In genomic region chr10:46052057-46052790, GRCh38 we compare ENCODE assay signal across 1 cellular context.
TF ChIP-seq lines count a peak whose summit lies in the region.

No MANE protein-coding gene starts in this region.

TF ChIP-seq in HepG2, 621 proteins besides CTCF, POLR2A, EP300 and RAD21 (continued from another document and continues in another):
- TF ChIP-seq ZUFSP (CRISPR knock-in tag; IDR thresholded peaks at IDR 0.05; ENCODE audit: borderline replicate concordance) (no peak), MEIS2 (CRISPR knock-in tag; IDR thresholded peaks at IDR 0.05) (peak; percentile 90), ZSCAN21 (CRISPR knock-in tag; IDR thresholded peaks at IDR 0.05; ENCODE audit: borderline replicate concordance) (0 out of 2 replicates have a peak, but pooled peaks have one; percentile 68), NCOR1 (IDR thresholded peaks at IDR 0.05; ENCODE audit: borderline replicate concordance, low read length) (no peak; the same call in 1 of the 2 replicates), ZNF34 (CRISPR knock-in tag; IDR thresholded peaks at IDR 0.05; ENCODE audit: borderline replicate concordance) (no peak), GPN1 (CRISPR knock-in tag; IDR thresholded peaks at IDR 0.05; ENCODE audit: borderline replicate concordance) (no peak), SRY (CRISPR knock-in tag; IDR thresholded peaks at IDR 0.05) (no peak), ZNF18 (CRISPR knock-in tag; IDR thresholded peaks at IDR 0.05; ENCODE audit: insufficient replicate concordance) (peak; percentile 93), ZNF790 (CRISPR knock-in tag; IDR thresholded peaks at IDR 0.05; ENCODE audit: borderline replicate concordance) (no peak), ZNF784 (CRISPR knock-in tag; IDR thresholded peaks at IDR 0.05; ENCODE audit: borderline replicate concordance) (peak; percentile 49; the same call in 1 of the 2 replicates), JUNB (CRISPR knock-in tag; IDR thresholded peaks at IDR 0.05; ENCODE audit: borderline replicate concordance) (no peak), ZNF562 (CRISPR knock-in tag; IDR thresholded peaks at IDR 0.05; ENCODE audit: borderline replicate concordance) (no peak), ZFYVE20 (CRISPR knock-in tag; IDR thresholded peaks at IDR 0.05; ENCODE audit: borderline replicate concordance, low read depth) (no peak), ISL2 (CRISPR knock-in tag; IDR thresholded peaks at IDR 0.05) (peak; percentile 99), MZF1 (CRISPR knock-in tag; IDR thresholded peaks at IDR 0.05; ENCODE audit: borderline replicate concordance) (no peak), TRIM24 (CRISPR knock-in tag; IDR thresholded peaks at IDR 0.05) (no peak), ARNT (IDR thresholded peaks at IDR 0.05) (no peak), ONECUT2 (CRISPR knock-in tag; IDR thresholded peaks at IDR 0.05) (no peak; the same call in 1 of the 2 replicates), ZNF644 (CRISPR knock-in tag; IDR thresholded peaks at IDR 0.05; ENCODE audit: low read depth) (no peak; the same call in 1 of the 2 replicates), ZNF598 (CRISPR knock-in tag; IDR thresholded peaks at IDR 0.05; ENCODE audit: borderline replicate concordance) (no peak), TAF1 (CRISPR knock-in tag; IDR thresholded peaks at IDR 0.05) (peak; percentile 39; the same call in 1 of the 2 replicates), ZNF30 (CRISPR knock-in tag; IDR thresholded peaks at IDR 0.05) (no peak), SIX1 (CRISPR knock-in tag; IDR thresholded peaks at IDR 0.05; ENCODE audit: borderline replicate concordance) (peak; percentile 83), FOXM1 (CRISPR knock-in tag; IDR thresholded peaks at IDR 0.05) (no peak), PCBP2 (optimal IDR thresholded peaks at IDR 0.05; ENCODE audit: low read depth, low read length, poor library complexity, severe bottlenecking) (no peak), RXRA (CRISPR knock-in tag; IDR thresholded peaks at IDR 0.05) (peak; percentile 80; the same call in 1 of the 2 replicates), ZNF609 (CRISPR knock-in tag; IDR thresholded peaks at IDR 0.05; ENCODE audit: borderline replicate concordance) (peak; percentile 96), POGK (CRISPR knock-in tag; conservative IDR thresholded peaks at IDR 0.05) (no peak; the same call in 1 of the 2 replicates), IRX3 (CRISPR knock-in tag; IDR thresholded peaks at IDR 0.05; ENCODE audit: borderline replicate concordance, low read depth) (no peak), ZSCAN29 (CRISPR knock-in tag; conservative IDR thresholded peaks at IDR 0.05) (peak; percentile 87; the same call in 1 of the 2 replicates), ZNF331 (CRISPR knock-in tag; IDR thresholded peaks at IDR 0.05) (peak; percentile 76; the same call in 1 of the 2 replicates), ZNF460 (CRISPR knock-in tag; IDR thresholded peaks at IDR 0.05; ENCODE audit: borderline replicate concordance) (no peak), ZBTB37 (CRISPR knock-in tag; IDR thresholded peaks at IDR 0.05) (no peak; the same call in 1 of the 2 replicates), HIVEP1 (CRISPR knock-in tag; IDR thresholded peaks at IDR 0.05) (no peak; the same call in 1 of the 2 replicates), RFXAP (CRISPR knock-in tag; IDR thresholded peaks at IDR 0.05; ENCODE audit: borderline replicate concordance) (peak; percentile 29; the same call in 1 of the 2 replicates), ZNF775 (CRISPR knock-in tag; IDR thresholded peaks at IDR 0.05; ENCODE audit: borderline replicate concordance) (peak; percentile 71; the same call in 1 of the 2 replicates), ARID2 (CRISPR knock-in tag; IDR thresholded peaks at IDR 0.05; ENCODE audit: borderline replicate concordance) (peak; percentile 50; the same call in 1 of the 2 replicates), EEA1 (CRISPR knock-in tag; IDR thresholded peaks at IDR 0.05; ENCODE audit: borderline replicate concordance) (no peak), KLF16 (CRISPR knock-in tag; IDR thresholded peaks at IDR 0.05) (peak in 1 of 2 experiments; percentile 72; a peak in 2 of 4 replicates)
- TF ChIP-seq, protein P1, sequence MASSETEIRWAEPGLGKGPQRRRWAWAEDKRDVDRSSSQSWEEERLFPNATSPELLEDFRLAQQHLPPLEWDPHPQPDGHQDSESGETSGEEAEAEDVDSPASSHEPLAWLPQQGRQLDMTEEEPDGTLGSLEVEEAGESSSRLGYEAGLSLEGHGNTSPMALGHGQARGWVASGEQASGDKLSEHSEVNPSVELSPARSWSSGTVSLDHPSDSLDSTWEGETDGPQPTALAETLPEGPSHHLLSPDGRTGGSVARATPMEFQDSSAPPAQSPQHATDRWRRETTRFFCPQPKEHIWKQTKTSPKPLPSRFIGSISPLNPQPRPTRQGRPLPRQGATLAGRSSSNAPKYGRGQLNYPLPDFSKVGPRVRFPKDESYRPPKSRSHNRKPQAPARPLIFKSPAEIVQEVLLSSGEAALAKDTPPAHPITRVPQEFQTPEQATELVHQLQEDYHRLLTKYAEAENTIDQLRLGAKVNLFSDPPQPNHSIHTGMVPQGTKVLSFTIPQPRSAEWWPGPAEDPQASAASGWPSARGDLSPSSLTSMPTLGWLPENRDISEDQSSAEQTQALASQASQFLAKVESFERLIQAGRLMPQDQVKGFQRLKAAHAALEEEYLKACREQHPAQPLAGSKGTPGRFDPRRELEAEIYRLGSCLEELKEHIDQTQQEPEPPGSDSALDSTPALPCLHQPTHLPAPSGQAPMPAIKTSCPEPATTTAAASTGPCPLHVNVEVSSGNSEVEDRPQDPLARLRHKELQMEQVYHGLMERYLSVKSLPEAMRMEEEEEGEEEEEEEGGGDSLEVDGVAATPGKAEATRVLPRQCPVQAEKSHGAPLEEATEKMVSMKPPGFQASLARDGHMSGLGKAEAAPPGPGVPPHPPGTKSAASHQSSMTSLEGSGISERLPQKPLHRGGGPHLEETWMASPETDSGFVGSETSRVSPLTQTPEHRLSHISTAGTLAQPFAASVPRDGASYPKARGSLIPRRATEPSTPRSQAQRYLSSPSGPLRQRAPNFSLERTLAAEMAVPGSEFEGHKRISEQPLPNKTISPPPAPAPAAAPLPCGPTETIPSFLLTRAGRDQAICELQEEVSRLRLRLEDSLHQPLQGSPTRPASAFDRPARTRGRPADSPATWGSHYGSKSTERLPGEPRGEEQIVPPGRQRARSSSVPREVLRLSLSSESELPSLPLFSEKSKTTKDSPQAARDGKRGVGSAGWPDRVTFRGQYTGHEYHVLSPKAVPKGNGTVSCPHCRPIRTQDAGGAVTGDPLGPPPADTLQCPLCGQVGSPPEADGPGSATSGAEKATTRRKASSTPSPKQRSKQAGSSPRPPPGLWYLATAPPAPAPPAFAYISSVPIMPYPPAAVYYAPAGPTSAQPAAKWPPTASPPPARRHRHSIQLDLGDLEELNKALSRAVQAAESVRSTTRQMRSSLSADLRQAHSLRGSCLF (CRISPR knock-in tag; IDR thresholded peaks at IDR 0.05; ENCODE audit: borderline replicate concordance): no peak
- TF ChIP-seq, protein P2, sequence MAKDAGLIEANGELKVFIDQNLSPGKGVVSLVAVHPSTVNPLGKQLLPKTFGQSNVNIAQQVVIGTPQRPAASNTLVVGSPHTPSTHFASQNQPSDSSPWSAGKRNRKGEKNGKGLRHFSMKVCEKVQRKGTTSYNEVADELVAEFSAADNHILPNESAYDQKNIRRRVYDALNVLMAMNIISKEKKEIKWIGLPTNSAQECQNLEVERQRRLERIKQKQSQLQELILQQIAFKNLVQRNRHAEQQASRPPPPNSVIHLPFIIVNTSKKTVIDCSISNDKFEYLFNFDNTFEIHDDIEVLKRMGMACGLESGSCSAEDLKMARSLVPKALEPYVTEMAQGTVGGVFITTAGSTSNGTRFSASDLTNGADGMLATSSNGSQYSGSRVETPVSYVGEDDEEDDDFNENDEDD (CRISPR knock-in tag; IDR thresholded peaks at IDR 0.05; ENCODE audit: borderline replicate concordance): peak; percentile 53; the same call in 1 of the 2 replicates
